33 cellular contexts compared by ENCODE assay signal in the genomic region with DNA sequence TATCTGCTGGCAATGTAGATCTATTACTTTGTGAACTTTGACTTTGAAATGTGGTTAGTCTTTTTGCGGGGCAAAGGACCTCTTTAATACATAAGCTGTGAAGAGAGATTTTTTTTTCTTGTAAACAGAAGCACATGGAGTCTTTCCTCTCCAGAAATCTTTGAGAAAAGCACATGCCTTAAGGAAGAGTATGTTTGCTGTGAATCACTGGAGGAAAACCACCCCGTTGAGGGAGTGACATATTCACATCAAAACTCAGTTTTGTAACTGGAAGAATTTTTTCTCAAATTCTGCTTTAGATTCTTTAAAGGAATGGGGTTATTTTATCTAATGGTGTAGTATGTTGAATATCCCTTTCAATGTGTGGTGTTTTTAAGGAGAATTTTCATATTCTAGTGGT. TPM values are rescaled to one million over a fixed set of nuclear protein-coding genes. Genes with fewer than 3 reads are reported as not detected.
"Had no signal": no experiment of that assay in that cellular context is flagged by ENCODE, and none has a peak within 500 bp of the region (broad histone marks: within the 10 kb centered on the region; RNA-seq: fewer than 3 reads in every experiment).

No MANE protein-coding gene starts in this region.

- H3K9me3 ChIP-seq: esophagus muscularis mucosa, gastroesophageal sphincter, heart left ventricle, psoas muscle, tibial artery, upper lobe of left lung had no signal

- H3K4me1 ChIP-seq: foreskin keratinocyte had no signal

- H3K36me3 Mint-ChIP-seq: memory B cell, natural killer cell had no signal

- H3K27ac Mint-ChIP-seq: endodermal cell; memory B cell; natural killer cell; stimulated activated naive CD8-positive, alpha-beta T cell treated with anti-CD3 and anti-CD28 coated beads, Interleukin-15, amount 100 ng/mL, for 72 hours had no signal

- H3K36me3 ChIP-seq: esophagus muscularis mucosa, gastroesophageal sphincter, heart left ventricle, tibial artery, upper lobe of left lung had no signal

- DNase-seq: cerebellar nuclear complex; cortex of kidney; dorsolateral prefrontal cortex; effector CD8-positive, alpha-beta T cell; endodermal cell; foreskin keratinocyte; heart left ventricle; kidney; natural killer cell; posterior cingulate gyrus; psoas muscle; right cardiac atrium; stimulated activated CD4-positive, alpha-beta T cell treated with anti-CD3 and anti-CD28 coated beads, Interleukin-15, amount 100 ng/mL, for 24 hours; stimulated activated CD4-positive, alpha-beta T cell treated with anti-CD3 and anti-CD28 coated beads, Interleukin-2, amount 100 ng/mL, for 48 hours; stimulated activated naive CD4-positive, alpha-beta T cell; stimulated activated naive CD8-positive, alpha-beta T cell treated with anti-CD3 and anti-CD28 coated beads, Interleukin-15, amount 100 ng/mL, for 72 hours; tibial artery; upper lobe of left lung had no signal

- H3K9me3 Mint-ChIP-seq: endodermal cell; memory B cell; natural killer cell; neural crest cell; stimulated activated naive CD8-positive, alpha-beta T cell treated with anti-CD3 and anti-CD28 coated beads, Interleukin-15, amount 100 ng/mL, for 72 hours had no signal

- H3K4me3 Mint-ChIP-seq: endodermal cell; memory B cell; natural killer cell; neural crest cell; stimulated activated naive CD8-positive, alpha-beta T cell treated with anti-CD3 and anti-CD28 coated beads, Interleukin-15, amount 100 ng/mL, for 72 hours had no signal

- FAIRE-seq: kidney, urothelium cell line had no signal

- H3K27ac ChIP-seq: dorsolateral prefrontal cortex, esophagus muscularis mucosa, foreskin keratinocyte, gastroesophageal sphincter, heart left ventricle, hepatocyte, psoas muscle, skin epidermis, tibial artery, upper lobe of left lung had no signal

- H3K4me1 Mint-ChIP-seq: memory B cell, natural killer cell had no signal

- H3K4me3 ChIP-seq: dorsolateral prefrontal cortex, esophagus muscularis mucosa, gastroesophageal sphincter, heart left ventricle, hepatocyte, lung, psoas muscle, skin epidermis, tibial artery, upper lobe of left lung had no signal

RNA-seq across cellular contexts. Expression of a gene that starts 3.5 kb away (rescaled TPM):
- total RNA-seq: endodermal cell, esophagus muscularis mucosa, fibroblast of lung, foreskin keratinocyte, hepatocyte, kidney, left lobe of liver, liver, lung, mononuclear cell, natural killer cell, neural crest cell, osteoblast, renal cortical epithelial cell, right cardiac atrium, temporal lobe had no signal
- polyA plus RNA-seq: fibroblast of lung, foreskin keratinocyte, heart left ventricle, liver, right cardiac atrium had no signal
